Comparison of ENCODE assay signal across 17 cellular contexts in genomic region chr20:25286917-25287316, GRCh38. TPM values are rescaled to one million over a fixed set of nuclear protein-coding genes. Genes with fewer than 3 reads are reported as not detected.
DNase-seq lines count a peak whose midpoint lies in the region; ATAC-seq and TF ChIP-seq lines count a peak whose summit lies in the region.
"Had no signal": no experiment of that assay in that cellular context is flagged by ENCODE, and none has a peak within 500 bp of the region (broad histone marks: within the 10 kb centered on the region; RNA-seq: fewer than 3 reads in every experiment).

No MANE protein-coding gene starts in this region.

- H3K27me3 ChIP-seq in right cardiac atrium (ENCODE audit: control insufficient read depth, insufficient read depth) (no peaks in the 10 kb centered on the region), gastrocnemius medialis (no peaks in the 10 kb centered on the region)
- H3K27me3 ChIP-seq: breast epithelium, esophagus muscularis mucosa had no signal

- peaks cover 0 to 54% of the 10 kb centered on the region in 2 donors for H3K36me3 ChIP-seq in gastrocnemius medialis

- peaks cover 91% of the 10 kb centered on the region for H3K36me3 Mint-ChIP-seq in activated T-cell treated with anti-CD3 and anti-CD28 coated beads, Interleukin-2, amount 50 U/mL, for 24 hours (ENCODE audit: low read depth)
- H3K36me3 Mint-ChIP-seq in activated B cell treated with CpG ODN at 0.5 μM for 24 hours (ENCODE audit: low read depth), result peaks cover 70% of the 10 kb centered on the region

- no peak overlapping the region for H3K4me3 Mint-ChIP-seq in activated T-cell treated with anti-CD3 and anti-CD28 coated beads, Interleukin-2, amount 50 U/mL, for 24 hours
- H3K4me3 Mint-ChIP-seq in activated B cell treated with CpG ODN at 0.5 μM for 24 hours, result no peak overlapping the region
- H3K4me3 Mint-ChIP-seq: naive thymus-derived CD4-positive, alpha-beta T cell had no signal

- 92% methylated on average over 12 of the region's 12 CpGs for WGBS in right cardiac atrium

- in situ Hi-C loops in gastrocnemius medialis (cut with MboI; ENCODE audit: low sequenced_read_pairs in 4 of 4), result loop anchor here in 1 of 4 donors (25.0 kb wide), 2 partner anchors 100 to 300 kb away; partner anchors contain the start of genes APMAP and ENTPD6

- CTCF ChIA-PET in activated B cell treated with CpG ODN at 0.5 μM for 24 hours (lab: Charles Lee), result no interaction called here

- H3K27me3 Mint-ChIP-seq in activated T-cell treated with anti-CD3 and anti-CD28 coated beads, Interleukin-2, amount 50 U/mL, for 24 hours, result no peaks in the 10 kb centered on the region
- no peaks in the 10 kb centered on the region for H3K27me3 Mint-ChIP-seq in activated B cell treated with CpG ODN at 0.5 μM for 24 hours
- H3K27me3 Mint-ChIP-seq: naive thymus-derived CD4-positive, alpha-beta T cell had no signal

- intact Hi-C loops in activated B cell treated with CpG ODN at 0.5 μM for 24 hours (cut with micrococcal nuclease) (no loop called here), right cardiac atrium (cut with DNase I) (no loop called here), gastrocnemius medialis (cut with DNase I; ENCODE audit: low total_unique reads) (no loop called here)

- H3K9me3 ChIP-seq in right cardiac atrium (ENCODE audit: control insufficient read depth, low read length), result no peaks in the 10 kb centered on the region
- no peaks in the 10 kb centered on the region for H3K9me3 ChIP-seq in gastrocnemius medialis
- H3K9me3 ChIP-seq: breast epithelium, esophagus muscularis mucosa, thoracic aorta had no signal

- TF ChIP-seq POLR2A in gastrocnemius medialis (IDR thresholded peaks at IDR 0.05), result no peak

- no peaks in the 10 kb centered on the region for H3K4me1 ChIP-seq in right cardiac atrium (ENCODE audit: control insufficient read depth, insufficient read depth, low read length)
- no peaks in the 10 kb centered on the region for H3K4me1 ChIP-seq in gastrocnemius medialis
- H3K4me1 ChIP-seq: breast epithelium had no signal

- peak overlapping the region; percentile 76 for H3K27ac Mint-ChIP-seq in activated T-cell treated with anti-CD3 and anti-CD28 coated beads, Interleukin-2, amount 50 U/mL, for 24 hours
- no peak overlapping the region for H3K27ac Mint-ChIP-seq in activated B cell treated with CpG ODN at 0.5 μM for 24 hours

- H3K4me3 ChIP-seq in right cardiac atrium (ENCODE audit: low read length) (no peak overlapping the region), gastrocnemius medialis (no peak overlapping the region)
- H3K4me3 ChIP-seq: breast epithelium, esophagus muscularis mucosa, smooth muscle cell, thoracic aorta had no signal

- H3K9me3 Mint-ChIP-seq in activated T-cell treated with anti-CD3 and anti-CD28 coated beads, Interleukin-2, amount 50 U/mL, for 24 hours, result no peaks in the 10 kb centered on the region
- H3K9me3 Mint-ChIP-seq in activated B cell treated with CpG ODN at 0.5 μM for 24 hours, result no peaks in the 10 kb centered on the region

- TF ChIP-seq CTCF in activated B cell treated with CpG ODN at 0.5 μM for 24 hours (IDR thresholded peaks at IDR 0.05), result no peak
- no peak for TF ChIP-seq CTCF in gastrocnemius medialis (IDR thresholded peaks at IDR 0.05 in 4 of 5, conservative IDR thresholded peaks at IDR 0.05 in 1 of 5)

- H3K27ac ChIP-seq in right cardiac atrium (ENCODE audit: low read length) (no peak overlapping the region), gastrocnemius medialis (no peak overlapping the region)
- H3K27ac ChIP-seq: breast epithelium, C4-2B, thoracic aorta, VCaP had no signal

- ATAC-seq in activated B cell treated with CpG ODN at 0.5 μM for 24 hours (ENCODE audit: low read depth), result no peak
- ATAC-seq in right cardiac atrium, result no peak
- ATAC-seq in gastrocnemius medialis, result no peak
- no peak for ATAC-seq in HG03378 (IDR thresholded peaks at IDR 0.05; ENCODE audit: unreplicated experiment)
- no peak for ATAC-seq in HG02852 (IDR thresholded peaks at IDR 0.05; ENCODE audit: unreplicated experiment)
- ATAC-seq: HCT116; naive thymus-derived CD4-positive, alpha-beta T cell had no signal

- POLR2A ChIA-PET in activated B cell treated with CpG ODN at 0.5 μM for 24 hours (lab: Charles Lee), result no interaction called here

- peaks cover 3% of the 10 kb centered on the region for H3K4me1 Mint-ChIP-seq in activated T-cell treated with anti-CD3 and anti-CD28 coated beads, Interleukin-2, amount 50 U/mL, for 24 hours (ENCODE audit: low read depth)
- peaks cover 16% of the 10 kb centered on the region for H3K4me1 Mint-ChIP-seq in activated B cell treated with CpG ODN at 0.5 μM for 24 hours

- no peak for DNase-seq in activated T-cell treated with anti-CD3 and anti-CD28 coated beads, Interleukin-2, amount 50 U/mL, for 24 hours
- DNase-seq in activated T-cell treated with anti-CD3 and anti-CD28 coated beads, Interleukin-2, amount 50 U/mL, for 1 hour, result no peak
- peak; percentile 7 for DNase-seq in activated B cell treated with CpG ODN at 0.5 μM for 24 hours
- DNase-seq in right cardiac atrium, result peak in 2 of 3 donors; percentile 32 to 40
- peak; percentile 1 to 12 for DNase-seq in gastrocnemius medialis
- DNase-seq in NCI-H187 treated with DMSO at 0.1 percent for 48 hours (lab: John Stamatoyannopoulos, UW), result no peak
- DNase-seq: NCI-H2029 had no signal

RNA-seq across cellular contexts. Expression of gene PYGB, which starts 39.0 kb away (rescaled TPM):
- total RNA-seq in activated B cell treated with CpG ODN at 0.5 μM for 24 hours (21.5 and 23.5 TPM in 2 replicates), right cardiac atrium (100 to 1,000 TPM; 154 to 219 (median 194) TPM), gastrocnemius medialis (10 to 100 TPM; 13.6 to 50.7 (median 27.0) TPM)
- 136 TPM for polyA plus RNA-seq in right cardiac atrium

Comparison
In these comparisons a context has a peak if more than half of its experiments do, and no peak if none do; other contexts are left out.
1. DNase-seq: peak in activated B cell treated with CpG ODN at 0.5 μM for 24 hours (single experiment), right cardiac atrium (2 of 3) and gastrocnemius medialis (2 of 2); none in activated T-cell treated with anti-CD3 and anti-CD28 coated beads, Interleukin-2, amount 50 U/mL, for 24 hours (single experiment), activated T-cell treated with anti-CD3 and anti-CD28 coated beads, Interleukin-2, amount 50 U/mL, for 1 hour (single experiment) and NCI-H187 treated with DMSO at 0.1 percent for 48 hours (single experiment).